In the genomic region with DNA sequence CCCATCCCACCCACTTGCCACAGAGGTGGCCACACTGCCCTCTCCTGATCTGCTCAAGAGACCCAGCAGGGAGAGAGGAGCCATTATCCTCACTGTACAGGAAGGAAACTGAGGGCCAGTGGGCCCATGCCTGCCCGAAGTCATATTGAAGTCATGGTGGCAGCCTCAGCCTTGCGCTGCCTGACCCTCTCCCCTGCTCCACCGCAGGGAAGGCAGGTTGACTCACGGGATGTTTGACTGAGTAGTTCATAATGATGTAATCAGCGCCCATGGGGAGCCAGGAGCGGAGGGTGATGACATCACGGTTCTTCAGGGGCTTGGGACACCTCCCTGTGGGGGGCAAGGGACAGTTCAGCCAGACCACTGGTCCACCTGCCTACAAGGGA, we compare ENCODE assay signal across 2 cellular contexts.
A peak's percentile ranks its signal among the peaks of the same experiment; 100 is the strongest.
TF ChIP-seq lines count a peak whose summit lies in the region.

No MANE protein-coding gene starts in this region.

TF ChIP-seq in A549, 52 proteins besides CTCF, POLR2A, EP300 and RAD21 (continued from another document):
- TF ChIP-seq CBX2 (IDR thresholded peaks at IDR 0.05; ENCODE audit: borderline replicate concordance, low read depth) (no peak), POLR2AphosphoS2 (conservative IDR thresholded peaks at IDR 0.05; ENCODE audit: low read length) (no peak), FOSL2 (IDR thresholded peaks at IDR 0.05) (no peak), FOSL2 (CRISPR knock-in tag; IDR thresholded peaks at IDR 0.05) (peak; percentile 29; the same call in 1 of the 2 replicates), HOXB5 (CRISPR knock-in tag; IDR thresholded peaks at IDR 0.05) (no peak), HES2 (IDR thresholded peaks at IDR 0.05) (no peak), GATA3 (IDR thresholded peaks at IDR 0.05; ENCODE audit: borderline replicate concordance) (no peak)
- TF ChIP-seq, protein P1, sequence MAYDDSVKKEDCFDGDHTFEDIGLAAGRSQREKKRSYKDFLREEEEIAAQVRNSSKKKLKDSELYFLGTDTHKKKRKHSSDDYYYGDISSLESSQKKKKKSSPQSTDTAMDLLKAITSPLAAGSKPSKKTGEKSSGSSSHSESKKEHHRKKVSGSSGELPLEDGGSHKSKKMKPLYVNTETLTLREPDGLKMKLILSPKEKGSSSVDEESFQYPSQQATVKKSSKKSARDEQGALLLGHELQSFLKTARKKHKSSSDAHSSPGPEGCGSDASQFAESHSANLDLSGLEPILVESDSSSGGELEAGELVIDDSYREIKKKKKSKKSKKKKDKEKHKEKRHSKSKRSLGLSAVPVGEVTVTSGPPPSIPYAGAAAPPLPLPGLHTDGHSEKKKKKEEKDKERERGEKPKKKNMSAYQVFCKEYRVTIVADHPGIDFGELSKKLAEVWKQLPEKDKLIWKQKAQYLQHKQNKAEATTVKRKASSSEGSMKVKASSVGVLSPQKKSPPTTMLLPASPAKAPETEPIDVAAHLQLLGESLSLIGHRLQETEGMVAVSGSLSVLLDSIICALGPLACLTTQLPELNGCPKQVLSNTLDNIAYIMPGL (CRISPR knock-in tag; IDR thresholded peaks at IDR 0.05; ENCODE audit: borderline replicate concordance): no peak

TF ChIP-seq in HEK293, 187 proteins besides CTCF, POLR2A, EP300 and RAD21:
- TF ChIP-seq ZNF138 (tag by site-specific recombination; IDR thresholded peaks at IDR 0.05; ENCODE audit: borderline replicate concordance): no peak
- TF ChIP-seq ZFP3 (tag by site-specific recombination; IDR thresholded peaks at IDR 0.05; ENCODE audit: low read depth): no peak
- peak; percentile 82 for TF ChIP-seq PRDM10 (tag by site-specific recombination; IDR thresholded peaks at IDR 0.05)
- TF ChIP-seq KLF7 (tag by site-specific recombination; IDR thresholded peaks at IDR 0.05; ENCODE audit: borderline replicate concordance): no peak
- TF ChIP-seq BCL6B (tag by site-specific recombination; IDR thresholded peaks at IDR 0.05): no peak
- peak; percentile 69 for TF ChIP-seq GLIS1 (tag by site-specific recombination; IDR thresholded peaks at IDR 0.05)
- no peak for TF ChIP-seq ZNF24 (tag by site-specific recombination; IDR thresholded peaks at IDR 0.05)
- TF ChIP-seq, protein P2, sequence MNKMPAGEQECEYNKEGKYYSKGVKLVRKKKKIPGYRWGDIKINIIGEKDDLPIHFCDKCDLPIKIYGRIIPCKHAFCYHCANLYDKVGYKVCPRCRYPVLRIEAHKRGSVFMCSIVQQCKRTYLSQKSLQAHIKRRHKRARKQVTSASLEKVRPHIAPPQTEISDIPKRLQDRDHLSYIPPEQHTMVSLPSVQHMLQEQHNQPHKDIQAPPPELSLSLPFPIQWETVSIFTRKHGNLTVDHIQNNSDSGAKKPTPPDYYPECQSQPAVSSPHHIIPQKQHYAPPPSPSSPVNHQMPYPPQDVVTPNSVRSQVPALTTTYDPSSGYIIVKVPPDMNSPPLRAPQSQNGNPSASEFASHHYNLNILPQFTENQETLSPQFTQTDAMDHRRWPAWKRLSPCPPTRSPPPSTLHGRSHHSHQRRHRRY (tag by site-specific recombination; IDR thresholded peaks at IDR 0.05): no peak
- TF ChIP-seq ZNF629 (tag by site-specific recombination; IDR thresholded peaks at IDR 0.05): peak; percentile 91
- TF ChIP-seq BCL11A (tag by site-specific recombination; IDR thresholded peaks at IDR 0.05; ENCODE audit: low read depth): no peak
- peak; percentile 58; the same call in 1 of the 2 replicates for TF ChIP-seq ZFP69B (tag by site-specific recombination; IDR thresholded peaks at IDR 0.05)
- peak; percentile 91 for TF ChIP-seq ATF2 (tag by site-specific recombination; IDR thresholded peaks at IDR 0.05; ENCODE audit: low read depth)
- peak; percentile 72 for TF ChIP-seq ZIC2 (tag by site-specific recombination; IDR thresholded peaks at IDR 0.05)
- peak; percentile 80 for TF ChIP-seq ZBTB21 (tag by site-specific recombination; IDR thresholded peaks at IDR 0.05)
- TF ChIP-seq HIC1 (tag by site-specific recombination; IDR thresholded peaks at IDR 0.05): peak; percentile 33; the same call in 1 of the 2 replicates
- TF ChIP-seq HOXC10 (CRISPR knock-in tag; IDR thresholded peaks at IDR 0.05): no peak
- peak; percentile 67 for TF ChIP-seq GLIS2 (tag by site-specific recombination; IDR thresholded peaks at IDR 0.05)
- TF ChIP-seq, protein P3, sequence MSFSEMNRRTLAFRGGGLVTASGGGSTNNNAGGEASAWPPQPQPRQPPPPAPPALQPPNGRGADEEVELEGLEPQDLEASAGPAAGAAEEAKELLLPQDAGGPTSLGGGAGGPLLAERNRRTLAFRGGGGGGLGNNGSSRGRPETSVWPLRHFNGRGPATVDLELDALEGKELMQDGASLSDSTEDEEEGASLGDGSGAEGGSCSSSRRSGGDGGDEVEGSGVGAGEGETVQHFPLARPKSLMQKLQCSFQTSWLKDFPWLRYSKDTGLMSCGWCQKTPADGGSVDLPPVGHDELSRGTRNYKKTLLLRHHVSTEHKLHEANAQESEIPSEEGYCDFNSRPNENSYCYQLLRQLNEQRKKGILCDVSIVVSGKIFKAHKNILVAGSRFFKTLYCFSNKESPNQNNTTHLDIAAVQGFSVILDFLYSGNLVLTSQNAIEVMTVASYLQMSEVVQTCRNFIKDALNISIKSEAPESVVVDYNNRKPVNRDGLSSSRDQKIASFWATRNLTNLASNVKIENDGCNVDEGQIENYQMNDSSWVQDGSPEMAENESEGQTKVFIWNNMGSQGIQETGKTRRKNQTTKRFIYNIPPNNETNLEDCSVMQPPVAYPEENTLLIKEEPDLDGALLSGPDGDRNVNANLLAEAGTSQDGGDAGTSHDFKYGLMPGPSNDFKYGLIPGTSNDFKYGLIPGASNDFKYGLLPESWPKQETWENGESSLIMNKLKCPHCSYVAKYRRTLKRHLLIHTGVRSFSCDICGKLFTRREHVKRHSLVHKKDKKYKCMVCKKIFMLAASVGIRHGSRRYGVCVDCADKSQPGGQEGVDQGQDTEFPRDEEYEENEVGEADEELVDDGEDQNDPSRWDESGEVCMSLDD (tag by site-specific recombination; IDR thresholded peaks at IDR 0.05): 0 out of 2 replicates have a peak, but pooled peaks have one; percentile 32
- TF ChIP-seq, protein P4, sequence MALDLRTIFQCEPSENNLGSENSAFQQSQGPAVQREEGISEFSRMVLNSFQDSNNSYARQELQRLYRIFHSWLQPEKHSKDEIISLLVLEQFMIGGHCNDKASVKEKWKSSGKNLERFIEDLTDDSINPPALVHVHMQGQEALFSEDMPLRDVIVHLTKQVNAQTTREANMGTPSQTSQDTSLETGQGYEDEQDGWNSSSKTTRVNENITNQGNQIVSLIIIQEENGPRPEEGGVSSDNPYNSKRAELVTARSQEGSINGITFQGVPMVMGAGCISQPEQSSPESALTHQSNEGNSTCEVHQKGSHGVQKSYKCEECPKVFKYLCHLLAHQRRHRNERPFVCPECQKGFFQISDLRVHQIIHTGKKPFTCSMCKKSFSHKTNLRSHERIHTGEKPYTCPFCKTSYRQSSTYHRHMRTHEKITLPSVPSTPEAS (tag by site-specific recombination; IDR thresholded peaks at IDR 0.05): no peak
- TF ChIP-seq ZNF660 (tag by site-specific recombination; IDR thresholded peaks at IDR 0.05): 0 out of 2 replicates have a peak, but pooled peaks have one; percentile 36
TF ChIP-seq in HEK293: peak in this region for 11.
